ENCODE assay signal across 1 cellular context in genomic region chr5:83035373-83036170, GRCh38.
TF ChIP-seq lines count a peak whose summit lies in the region.

No MANE protein-coding gene starts in this region.

TF ChIP-seq in IMR-90, 13 proteins besides CTCF, POLR2A, EP300 and RAD21:
- TF ChIP-seq USF2 (IDR thresholded peaks at IDR 0.05; ENCODE audit: low read depth, low read length) (no peak), MAFK (IDR thresholded peaks at IDR 0.05; ENCODE audit: low read depth, low read length) (no peak), SMC3 (IDR thresholded peaks at IDR 0.05; ENCODE audit: low read depth, low read length) (no peak), MAZ (IDR thresholded peaks at IDR 0.05; ENCODE audit: borderline replicate concordance, low read depth, low read length) (no peak), CEBPB (IDR thresholded peaks at IDR 0.05; ENCODE audit: low read depth, low read length) (no peak), RCOR1 (IDR thresholded peaks at IDR 0.05; ENCODE audit: insufficient replicate concordance, low read length) (no peak), FOS (IDR thresholded peaks at IDR 0.05; ENCODE audit: low read depth, low read length) (no peak)
